In the genomic region with DNA sequence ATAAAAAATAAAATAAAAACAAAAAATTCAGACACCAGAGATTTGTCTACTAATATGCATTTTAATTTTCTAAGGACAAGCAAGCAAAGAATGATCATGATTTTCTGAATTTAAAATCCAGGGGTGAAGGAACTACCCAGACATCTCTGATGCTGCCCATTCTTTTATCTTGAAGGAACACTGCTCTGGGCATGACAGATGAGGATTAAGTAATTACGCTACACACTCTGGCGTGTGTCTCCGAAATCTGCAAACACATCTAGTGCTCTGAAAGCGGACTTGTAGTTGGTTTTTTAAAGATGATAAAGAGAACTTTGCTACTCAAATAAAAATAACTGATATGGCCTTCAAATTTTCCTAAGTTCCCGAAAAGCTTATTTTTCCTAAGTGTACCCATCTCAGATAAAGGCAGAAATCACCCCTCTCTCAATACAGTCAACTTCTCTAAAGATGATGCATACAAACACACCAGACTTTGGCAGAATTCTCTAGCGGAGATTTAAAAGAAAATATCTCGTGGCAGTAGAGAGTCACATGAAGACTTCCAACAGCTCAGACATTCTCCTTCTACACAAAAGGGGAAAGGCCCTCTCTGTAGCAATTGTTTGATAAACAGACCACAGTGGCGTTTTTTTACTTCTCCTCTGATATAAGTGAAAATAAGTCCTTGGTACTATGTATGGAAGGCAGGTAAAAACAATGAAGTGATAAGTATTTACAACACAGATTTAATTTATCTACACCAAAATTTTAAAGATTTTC, we compare ENCODE assay signal across 24 cellular contexts.
DNase-seq lines count a peak whose midpoint lies in the region; ATAC-seq and TF ChIP-seq lines count a peak whose summit lies in the region.
"Had no signal": no experiment of that assay in that cellular context is flagged by ENCODE, and none has a peak within 500 bp of the region (broad histone marks: within the 10 kb centered on the region; RNA-seq: fewer than 3 reads in every experiment).

No MANE protein-coding gene starts in this region.

- intact Hi-C loops in body of pancreas (cut with DNase I) (no loop called here), PC-9 (cut with micrococcal nuclease; ENCODE audit: unreplicated experiment) (no loop called here)

- H2AFZ ChIP-seq in PC-9 = no peak overlapping the region

- no peak for ATAC-seq in body of pancreas
- ATAC-seq: activated naive CD4-positive, alpha-beta T cell treated with anti-CD3 and anti-CD28 coated beads, Interleukin-2, amount 50 U/mL, for 72 hours; left lobe of liver had no signal

- H3F3A ChIP-seq in PC-9 (ENCODE audit: insufficient read depth, low read depth) = no peaks in the 10 kb centered on the region

- CTCF ChIA-PET in PC-9 (lab: Charles Lee) = no interaction called here

- H3K4me3 Mint-ChIP-seq in activated naive CD4-positive, alpha-beta T cell treated with anti-CD3 and anti-CD28 coated beads, Interleukin-2, amount 50 U/mL, for 24 hours = peak overlapping the region; percentile 59
- H3K4me3 Mint-ChIP-seq in activated naive CD8-positive, alpha-beta T cell = peak overlapping the region; percentile 54
- H3K4me3 Mint-ChIP-seq in mesothelial cell of epicardium = no peak overlapping the region
- H3K4me3 Mint-ChIP-seq: activated T-helper 1 cell treated with anti-CD3 and anti-CD28 coated beads, Interleukin-12 subunit alpha, Interleukin-12 subunit beta, Interleukin-2, Interleukin-4 antibody, amounts not matched to agents 30 ng/mL and 10 ng/mL and 1 ng/mL, durations not matched to agents 14 hours and 24 hours and 36 hours; central memory CD8-positive, alpha-beta T cell; memory B cell; T-helper 1 cell treated with Interleukin-12 subunit alpha and Interleukin-12 subunit beta and Interleukin-4 antibody, amounts not matched to agents 30 μg/mL and 1 μg/mL, for 36 hours had no signal

- no peaks in the 10 kb centered on the region for H4K20me1 ChIP-seq in PC-9 (ENCODE audit: insufficient read depth)

- no peaks in the 10 kb centered on the region for H3K4me1 ChIP-seq in body of pancreas
- H3K4me1 ChIP-seq in PC-9 (replicated peaks; ENCODE audit: insufficient read depth) = no peaks in the 10 kb centered on the region

- H3K36me3 ChIP-seq in body of pancreas (replicated peaks in 1 of 2; ENCODE audit: insufficient read depth in 1 of 2, low read depth in 2 of 2) (no peaks in the 10 kb centered on the region), PC-9 (ENCODE audit: low read depth) (no peaks in the 10 kb centered on the region)
- H3K36me3 ChIP-seq: transverse colon had no signal

- H3K36me3 Mint-ChIP-seq in activated naive CD4-positive, alpha-beta T cell treated with anti-CD3 and anti-CD28 coated beads, Interleukin-2, amount 50 U/mL, for 24 hours = peaks cover 12% of the 10 kb centered on the region
- H3K36me3 Mint-ChIP-seq in activated naive CD8-positive, alpha-beta T cell = peaks cover 8% of the 10 kb centered on the region
- H3K36me3 Mint-ChIP-seq in mesothelial cell of epicardium = no peaks in the 10 kb centered on the region
- H3K36me3 Mint-ChIP-seq: activated naive CD4-positive, alpha-beta T cell treated with anti-CD3 and anti-CD28 coated beads, Interleukin-2, amount 50 U/mL, for 72 hours had no signal

- H3K9me2 ChIP-seq in PC-9 (ENCODE audit: insufficient read depth) = no peaks in the 10 kb centered on the region

- no peak overlapping the region for H3K4me3 ChIP-seq in body of pancreas
- H3K4me3 ChIP-seq in PC-9 = no peak overlapping the region
- H3K4me3 ChIP-seq: dorsolateral prefrontal cortex, skin epidermis, transverse colon had no signal

- H3K27me3 Mint-ChIP-seq in activated naive CD4-positive, alpha-beta T cell treated with anti-CD3 and anti-CD28 coated beads, Interleukin-2, amount 50 U/mL, for 24 hours = no peaks in the 10 kb centered on the region
- H3K27me3 Mint-ChIP-seq in activated naive CD8-positive, alpha-beta T cell = no peaks in the 10 kb centered on the region
- no peaks in the 10 kb centered on the region for H3K27me3 Mint-ChIP-seq in mesothelial cell of epicardium (ENCODE audit: low read depth)
- H3K27me3 Mint-ChIP-seq: central memory CD8-positive, alpha-beta T cell; memory B cell had no signal

- no peak for DNase-seq in activated naive CD4-positive, alpha-beta T cell (lab: John Stamatoyannopoulos, UW)
- no peak for DNase-seq in mesothelial cell of epicardium (ENCODE audit: low spot score in 2 of 2, unreplicated experiment in 2 of 2)
- no peak for DNase-seq in body of pancreas
- no peak for DNase-seq in PC-9
- no peak for DNase-seq in NCI-H1694 (lab: John Stamatoyannopoulos, UW)
- DNase-seq in retina = no peak
- DNase-seq: activated CD4-positive, alpha-beta T cell treated with anti-CD3 and anti-CD28 coated beads for 4 hours; dorsolateral prefrontal cortex; HCEC 1CT; hypothalamus; NCI-H1092; NCI-H2029 treated with DMSO at 0.1 percent for 48 hours; NCI-H2227 treated with DMSO at 0.1 percent for 48 hours; NCI-H69; transverse colon had no signal

- H3K27me3 ChIP-seq in body of pancreas (no peaks in the 10 kb centered on the region), PC-9 (ENCODE audit: insufficient read depth, low read depth) (no peaks in the 10 kb centered on the region)
- H3K27me3 ChIP-seq: dorsolateral prefrontal cortex, transverse colon had no signal

- no peaks in the 10 kb centered on the region for H3K9me3 Mint-ChIP-seq in activated naive CD4-positive, alpha-beta T cell treated with anti-CD3 and anti-CD28 coated beads, Interleukin-2, amount 50 U/mL, for 24 hours
- no peaks in the 10 kb centered on the region for H3K9me3 Mint-ChIP-seq in activated naive CD8-positive, alpha-beta T cell (ENCODE audit: low read depth)
- H3K9me3 Mint-ChIP-seq in mesothelial cell of epicardium = no peaks in the 10 kb centered on the region
- H3K9me3 Mint-ChIP-seq: activated naive CD4-positive, alpha-beta T cell treated with anti-CD3 and anti-CD28 coated beads, Interleukin-2, amount 50 U/mL, for 72 hours; activated T-helper 1 cell treated with anti-CD3 and anti-CD28 coated beads, Interleukin-12 subunit alpha, Interleukin-12 subunit beta, Interleukin-2, Interleukin-4 antibody, amounts not matched to agents 30 ng/mL and 10 ng/mL and 1 ng/mL, durations not matched to agents 14 hours and 24 hours and 36 hours; central memory CD8-positive, alpha-beta T cell; memory B cell; T-helper 1 cell treated with Interleukin-12 subunit alpha and Interleukin-12 subunit beta and Interleukin-4 antibody, amounts not matched to agents 30 μg/mL and 1 μg/mL, for 36 hours had no signal

- peaks cover 74% of the 10 kb centered on the region for H3K4me1 Mint-ChIP-seq in activated naive CD4-positive, alpha-beta T cell treated with anti-CD3 and anti-CD28 coated beads, Interleukin-2, amount 50 U/mL, for 24 hours
- H3K4me1 Mint-ChIP-seq in activated naive CD8-positive, alpha-beta T cell (ENCODE audit: low read depth) = peaks cover 68% of the 10 kb centered on the region
- H3K4me1 Mint-ChIP-seq in mesothelial cell of epicardium = peaks cover 37% of the 10 kb centered on the region
- H3K4me1 Mint-ChIP-seq: central memory CD8-positive, alpha-beta T cell had no signal

- no TSS peak for BruUV-seq in PC-9 (replicated peaks; lab: Mats Ljungman, UMichigan)

- no peaks in the 10 kb centered on the region for H3K79me2 ChIP-seq in PC-9 (ENCODE audit: low read depth)

- no peak overlapping the region for H3K4me2 ChIP-seq in PC-9

- peak overlapping the region; percentile 90 for H3K27ac Mint-ChIP-seq in activated naive CD4-positive, alpha-beta T cell treated with anti-CD3 and anti-CD28 coated beads, Interleukin-2, amount 50 U/mL, for 24 hours
- H3K27ac Mint-ChIP-seq in activated naive CD8-positive, alpha-beta T cell = peak overlapping the region; percentile 91
- H3K27ac Mint-ChIP-seq in mesothelial cell of epicardium = peak overlapping the region; percentile 43
- H3K27ac Mint-ChIP-seq: memory B cell; T-helper 1 cell treated with Interleukin-12 subunit alpha and Interleukin-12 subunit beta and Interleukin-4 antibody, amounts not matched to agents 30 μg/mL and 1 μg/mL, for 36 hours had no signal

- no peak for TF ChIP-seq CTCF in mesothelial cell of epicardium (IDR thresholded peaks at IDR 0.05; ENCODE audit: unreplicated experiment)
- no peak for TF ChIP-seq CTCF in body of pancreas (IDR thresholded peaks at IDR 0.05)
- no peak for TF ChIP-seq CTCF in PC-9 (conservative IDR thresholded peaks at IDR 0.05)

- H3K9me3 ChIP-seq in body of pancreas (no peaks in the 10 kb centered on the region), PC-9 (ENCODE audit: insufficient read depth, low read depth) (no peaks in the 10 kb centered on the region)
- H3K9me3 ChIP-seq: transverse colon had no signal

- H3K27ac ChIP-seq in body of pancreas (no peak overlapping the region), PC-9 (no peak overlapping the region)
- H3K27ac ChIP-seq: dorsolateral prefrontal cortex, skin epidermis, transverse colon had no signal

- WGBS in body of pancreas, 2 donors = 83 to 89% methylated on average over 8 of the region's 8 CpGs

- TF ChIP-seq POLR2A in body of pancreas (IDR thresholded peaks at IDR 0.05) = no peak

- POLR2A ChIA-PET in PC-9 (lab: Charles Lee; ENCODE audit: unreplicated experiment) = interaction anchor here (0.6 kb wide), 1 partner anchor 26 kb away, joined by 6 read pairs; no protein-coding TSS in a partner anchor
